Comparison of ENCODE assay signal across 11 cellular contexts in the genomic region with DNA sequence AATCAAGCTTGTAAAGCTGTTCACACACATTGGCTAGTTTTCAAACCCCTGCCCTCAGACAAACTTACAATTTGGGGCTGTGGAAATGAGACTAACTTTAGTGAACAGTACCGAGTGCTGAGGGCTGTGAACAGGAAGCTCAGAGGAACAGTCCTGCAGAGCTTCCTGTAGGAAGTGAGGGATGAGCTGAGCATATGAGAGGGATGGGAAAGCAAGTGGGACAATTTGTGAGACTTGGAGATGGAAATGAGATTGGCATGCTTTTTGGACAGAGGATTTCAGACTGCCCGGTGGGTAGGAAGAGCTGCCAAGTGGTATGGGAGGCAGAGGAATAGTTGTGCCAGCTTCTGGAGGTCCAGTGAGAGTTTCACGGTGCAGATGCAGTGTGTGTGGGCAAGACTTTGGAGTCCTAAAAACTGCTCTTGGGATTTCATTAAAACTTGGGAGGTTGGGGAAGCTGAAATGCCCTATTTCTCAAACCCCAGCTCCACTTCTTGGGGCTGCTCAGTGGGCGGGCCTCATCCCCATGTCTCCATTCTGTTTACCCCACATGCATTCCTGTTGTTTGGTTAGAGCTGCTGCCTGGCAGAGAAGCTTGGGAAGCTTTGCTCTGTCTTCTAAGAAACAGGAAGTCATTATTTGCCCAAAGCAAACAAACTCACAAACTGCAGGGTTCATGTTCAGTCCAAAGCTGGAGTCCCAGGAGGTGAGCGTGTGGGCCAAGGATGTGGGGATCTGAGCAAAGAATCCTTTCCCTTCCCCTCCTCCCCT.
DNase-seq lines count a peak whose midpoint lies in the region; ATAC-seq, FAIRE-seq and TF ChIP-seq lines count a peak whose summit lies in the region.
"Had no signal": no experiment of that assay in that cellular context is flagged by ENCODE, and none has a peak within 500 bp of the region (broad histone marks: within the 10 kb centered on the region; RNA-seq: fewer than 3 reads in every experiment).

No MANE protein-coding gene starts in this region.

- no peaks in the 10 kb centered on the region for H3K36me3 ChIP-seq in BJ (ENCODE audit: control insufficient read depth, insufficient read depth, low read length)
- no peaks in the 10 kb centered on the region for H3K36me3 ChIP-seq in Loucy (ENCODE audit: insufficient read depth, low read length)
- no peaks in the 10 kb centered on the region for H3K36me3 ChIP-seq in bronchial epithelial cell (ENCODE audit: control insufficient read depth, insufficient read depth, low read length)
- H3K36me3 ChIP-seq in CD4-positive, alpha-beta memory T cell (ENCODE audit: insufficient read depth, low read length) = no peaks in the 10 kb centered on the region

- peaks cover 20% of the 10 kb centered on the region for H3K4me1 ChIP-seq in Loucy (ENCODE audit: insufficient read depth, low read length, poor library complexity, severe bottlenecking)
- no peaks in the 10 kb centered on the region for H3K4me1 ChIP-seq in CD4-positive, alpha-beta memory T cell (ENCODE audit: insufficient read depth, low read length)

- H3K9me3 ChIP-seq in Loucy (ENCODE audit: insufficient read depth, low read depth, low read length) = no peaks in the 10 kb centered on the region
- no peaks in the 10 kb centered on the region for H3K9me3 ChIP-seq in CD4-positive, alpha-beta memory T cell (ENCODE audit: control insufficient read depth in 1 of 2, low read length in 2 of 2)

- FAIRE-seq in bronchial epithelial cell (lab: Jason Lieb, UNC) = no peak
- FAIRE-seq: RCC 7860 had no signal

- DNase-seq in BJ (ENCODE audit: low read depth) = peak; percentile 14
- peak; percentile 51 for DNase-seq in bronchial epithelial cell (ENCODE audit: low read depth)
- peak; percentile 35 for DNase-seq in midbrain (lab: John Stamatoyannopoulos, UW)
- DNase-seq in activated CD8-positive, alpha-beta T cell treated with anti-CD3 and anti-CD28 coated beads, Interleukin-2, amount 10 ng/mL, durations not matched to agents 7 days and 5 days = no peak
- DNase-seq in CD4-positive, alpha-beta memory T cell = no peak
- no peak for DNase-seq in lower leg skin (ENCODE audit: low spot score in 2 of 2)
- DNase-seq in AML-193 (lab: John Stamatoyannopoulos, UW) = no peak
- DNase-seq: activated gamma-delta T cell treated with Interleukin-2 at 50 U/mL for 16 hours; effector CD8-positive, alpha-beta T cell had no signal

- H3K4me1 Mint-ChIP-seq in activated CD8-positive, alpha-beta T cell treated with anti-CD3 and anti-CD28 coated beads, Interleukin-2, amount 10 ng/mL, durations not matched to agents 7 days and 5 days (ENCODE audit: low read depth) = no peaks in the 10 kb centered on the region
- no peaks in the 10 kb centered on the region for H3K4me1 Mint-ChIP-seq in CD4-positive, alpha-beta memory T cell

- no peaks in the 10 kb centered on the region for H3K36me3 Mint-ChIP-seq in activated CD8-positive, alpha-beta T cell treated with anti-CD3 and anti-CD28 coated beads, Interleukin-2, amount 10 ng/mL, durations not matched to agents 7 days and 5 days (ENCODE audit: low read depth)
- no peaks in the 10 kb centered on the region for H3K36me3 Mint-ChIP-seq in CD4-positive, alpha-beta memory T cell

- H4K20me1 ChIP-seq in Loucy (ENCODE audit: insufficient read depth, low read length, poor library complexity, severe bottlenecking) = no peaks in the 10 kb centered on the region

- H3K27ac Mint-ChIP-seq in activated CD8-positive, alpha-beta T cell treated with anti-CD3 and anti-CD28 coated beads, Interleukin-2, amount 10 ng/mL, durations not matched to agents 7 days and 5 days = no peak overlapping the region
- H3K27ac Mint-ChIP-seq in CD4-positive, alpha-beta memory T cell = no peak overlapping the region

- H3K9ac ChIP-seq in Loucy (ENCODE audit: low read depth, low read length, poor library complexity, severe bottlenecking) = no peak overlapping the region

- H3K9me3 Mint-ChIP-seq in activated CD8-positive, alpha-beta T cell treated with anti-CD3 and anti-CD28 coated beads, Interleukin-2, amount 10 ng/mL, durations not matched to agents 7 days and 5 days (ENCODE audit: insufficient read depth) = no peaks in the 10 kb centered on the region
- H3K9me3 Mint-ChIP-seq in CD4-positive, alpha-beta memory T cell = peaks cover 0 to 2% (median 0%) of the 10 kb centered on the region in 8 donors

- no peak for TF ChIP-seq POLR2A in lower leg skin (IDR thresholded peaks at IDR 0.05)

- POLR2A ChIA-PET in BJ (lab: Charles Lee) = interaction anchor here (0.6 kb wide), 1 partner anchor 83 kb away, joined by 3 read pairs; no protein-coding TSS in a partner anchor
- POLR2A ChIA-PET in activated CD8-positive, alpha-beta T cell treated with anti-CD3 and anti-CD28 coated beads, Interleukin-2, amount 10 ng/mL, durations not matched to agents 7 days and 5 days (lab: Charles Lee) = no interaction called here
- POLR2A ChIA-PET in CD4-positive, alpha-beta memory T cell (lab: Charles Lee; ENCODE audit: partially characterized antibody) = no interaction called here

- TF ChIP-seq CTCF in BJ (IDR thresholded peaks at IDR 0.05; ENCODE audit: insufficient read depth, low read depth, low read length) (no peak), Loucy (conservative IDR thresholded peaks at IDR 0.05; ENCODE audit: low read length) (no peak), bronchial epithelial cell (IDR thresholded peaks at IDR 0.05; ENCODE audit: insufficient read depth, low read length, severe bottlenecking) (no peak), lower leg skin (IDR thresholded peaks at IDR 0.05) (no peak)

- ATAC-seq in activated CD8-positive, alpha-beta T cell treated with anti-CD3 and anti-CD28 coated beads, Interleukin-2, amount 10 ng/mL, durations not matched to agents 7 days and 5 days = no peak

- no peak overlapping the region for H3K27ac ChIP-seq in CD4-positive, alpha-beta memory T cell (ENCODE audit: low read depth, low read length)

- H3K79me2 ChIP-seq in Loucy (ENCODE audit: insufficient read depth, low read length) = no peaks in the 10 kb centered on the region

- peak overlapping the region; percentile 80 for H2AFZ ChIP-seq in Loucy (ENCODE audit: low read length)

- CTCF ChIA-PET in BJ (lab: Yijun Ruan, JAX) = interaction anchor here (0.6 to 2.2 kb wide), 7 partner anchors 10 to 34 kb away, joined by 3 to 6 read pairs (median 3); no protein-coding TSS in a partner anchor
- CTCF ChIA-PET in activated CD8-positive, alpha-beta T cell treated with anti-CD3 and anti-CD28 coated beads, Interleukin-2, amount 10 ng/mL, durations not matched to agents 7 days and 5 days (lab: Charles Lee) = no interaction called here
- CTCF ChIA-PET in CD4-positive, alpha-beta memory T cell (lab: Charles Lee; ENCODE audit: partially characterized antibody) = no interaction called here

- no peak overlapping the region for H3K4me2 ChIP-seq in Loucy (ENCODE audit: low read depth, low read length, poor library complexity, severe bottlenecking)

- 47 to 56% methylated on average over 5 of the region's 5 CpGs for WGBS in lower leg skin, 2 donors

- H3K27me3 Mint-ChIP-seq in activated CD8-positive, alpha-beta T cell treated with anti-CD3 and anti-CD28 coated beads, Interleukin-2, amount 10 ng/mL, durations not matched to agents 7 days and 5 days (ENCODE audit: low read depth) = peaks cover 10% of the 10 kb centered on the region
- H3K27me3 Mint-ChIP-seq in CD4-positive, alpha-beta memory T cell = peaks cover 5 to 11% of the 10 kb centered on the region in 2 donors

- H3K4me3 ChIP-seq in BJ (ENCODE audit: low read depth, low read length) (no peak overlapping the region), Loucy (ENCODE audit: low read length, poor library complexity, severe bottlenecking) (no peak overlapping the region), bronchial epithelial cell (ENCODE audit: low read depth, low read length) (no peak overlapping the region), lower leg skin (ENCODE audit: low read depth, poor library complexity, severe bottlenecking) (no peak overlapping the region)
- no peak overlapping the region for H3K4me3 ChIP-seq in CD4-positive, alpha-beta memory T cell (ENCODE audit: low read length in 2 of 2)

- no peak overlapping the region for H3K4me3 Mint-ChIP-seq in activated CD8-positive, alpha-beta T cell treated with anti-CD3 and anti-CD28 coated beads, Interleukin-2, amount 10 ng/mL, durations not matched to agents 7 days and 5 days
- no peak overlapping the region for H3K4me3 Mint-ChIP-seq in CD4-positive, alpha-beta memory T cell

- no peaks in the 10 kb centered on the region for H3F3A ChIP-seq in Loucy (ENCODE audit: low read depth)

- no peaks in the 10 kb centered on the region for H3K9me2 ChIP-seq in Loucy (replicated peaks; ENCODE audit: low read depth, low read length)

- intact Hi-C loops in CD4-positive, alpha-beta memory T cell (cut with micrococcal nuclease) = no loop called here
- intact Hi-C loops in lower leg skin (cut with DNase I; ENCODE audit: low total_unique reads) = no loop called here

- peaks cover 8% of the 10 kb centered on the region for H3K27me3 ChIP-seq in BJ (ENCODE audit: control insufficient read depth, insufficient read depth, low read length)
- H3K27me3 ChIP-seq in Loucy (ENCODE audit: insufficient read depth, low read length, poor library complexity, severe bottlenecking) = no peaks in the 10 kb centered on the region
- no peaks in the 10 kb centered on the region for H3K27me3 ChIP-seq in bronchial epithelial cell (ENCODE audit: control insufficient read depth, insufficient read depth, low read length)
- no peaks in the 10 kb centered on the region for H3K27me3 ChIP-seq in CD4-positive, alpha-beta memory T cell (ENCODE audit: insufficient read depth, low read length)

Comparison
In these comparisons a context has a peak if more than half of its experiments do, and no peak if none do; other contexts are left out.
1. DNase-seq: peak in BJ (single experiment), bronchial epithelial cell (single experiment) and midbrain (single experiment); none in activated CD8-positive, alpha-beta T cell treated with anti-CD3 and anti-CD28 coated beads, Interleukin-2, amount 10 ng/mL, durations not matched to agents 7 days and 5 days (single experiment), CD4-positive, alpha-beta memory T cell (0 of 5), lower leg skin (0 of 2) and AML-193 (0 of 2).